In the genomic region with DNA sequence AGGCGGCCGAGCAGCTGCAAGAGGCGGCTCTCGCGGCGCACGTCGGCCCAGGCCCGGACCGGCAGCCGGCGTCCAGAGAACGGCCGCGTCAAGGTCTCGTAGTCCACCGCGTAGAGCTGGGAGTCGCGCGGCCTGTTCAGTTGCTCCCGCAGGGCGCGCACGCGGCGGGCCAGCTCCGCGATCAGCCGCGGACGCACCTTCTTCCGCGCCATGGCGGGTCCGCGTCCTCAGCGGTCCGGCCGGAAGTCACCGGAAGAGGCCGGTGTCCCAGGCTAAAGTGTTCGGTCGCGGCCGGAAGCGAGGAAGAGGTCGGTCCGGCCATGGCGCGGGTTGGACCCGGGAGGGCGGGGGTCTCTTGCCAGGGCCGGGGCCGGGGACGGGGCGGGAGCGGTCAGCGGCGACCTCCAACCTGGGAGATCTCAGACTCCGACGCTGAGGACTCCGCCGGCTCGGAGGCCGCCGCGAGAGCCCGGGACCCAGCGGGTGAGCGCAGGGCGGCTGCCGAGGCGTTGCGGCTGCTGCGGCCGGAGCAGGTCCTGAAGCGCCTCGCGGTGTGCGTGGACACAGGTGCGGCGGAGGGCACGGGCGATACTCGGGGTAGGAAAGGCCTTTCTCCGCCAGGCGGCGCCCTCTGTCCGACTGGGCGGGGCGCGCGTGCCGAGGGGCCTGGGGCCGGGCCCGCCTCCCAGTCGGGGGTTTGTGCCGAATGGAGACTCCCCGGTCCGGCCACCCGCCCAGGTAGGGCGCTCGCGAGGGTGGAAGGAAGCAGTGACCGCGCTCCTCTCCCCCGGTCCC, we compare ENCODE assay signal across 1 cellular context.
TF ChIP-seq lines count a peak whose summit lies in the region.

A gene (minus strand): TSS at position 227 of the 795 bp plus-strand sequence. CDS start 15 bp downstream, at position 212.

TF ChIP-seq in GM12878, 131 proteins besides CTCF, POLR2A, EP300 and RAD21 (continued from another document and continues in another):
- TF ChIP-seq, protein P1, sequence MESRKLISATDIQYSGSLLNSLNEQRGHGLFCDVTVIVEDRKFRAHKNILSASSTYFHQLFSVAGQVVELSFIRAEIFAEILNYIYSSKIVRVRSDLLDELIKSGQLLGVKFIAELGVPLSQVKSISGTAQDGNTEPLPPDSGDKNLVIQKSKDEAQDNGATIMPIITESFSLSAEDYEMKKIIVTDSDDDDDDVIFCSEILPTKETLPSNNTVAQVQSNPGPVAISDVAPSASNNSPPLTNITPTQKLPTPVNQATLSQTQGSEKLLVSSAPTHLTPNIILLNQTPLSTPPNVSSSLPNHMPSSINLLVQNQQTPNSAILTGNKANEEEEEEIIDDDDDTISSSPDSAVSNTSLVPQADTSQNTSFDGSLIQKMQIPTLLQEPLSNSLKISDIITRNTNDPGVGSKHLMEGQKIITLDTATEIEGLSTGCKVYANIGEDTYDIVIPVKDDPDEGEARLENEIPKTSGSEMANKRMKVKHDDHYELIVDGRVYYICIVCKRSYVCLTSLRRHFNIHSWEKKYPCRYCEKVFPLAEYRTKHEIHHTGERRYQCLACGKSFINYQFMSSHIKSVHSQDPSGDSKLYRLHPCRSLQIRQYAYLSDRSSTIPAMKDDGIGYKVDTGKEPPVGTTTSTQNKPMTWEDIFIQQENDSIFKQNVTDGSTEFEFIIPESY (IDR thresholded peaks at IDR 0.05), result no peak
- TF ChIP-seq, protein P2, sequence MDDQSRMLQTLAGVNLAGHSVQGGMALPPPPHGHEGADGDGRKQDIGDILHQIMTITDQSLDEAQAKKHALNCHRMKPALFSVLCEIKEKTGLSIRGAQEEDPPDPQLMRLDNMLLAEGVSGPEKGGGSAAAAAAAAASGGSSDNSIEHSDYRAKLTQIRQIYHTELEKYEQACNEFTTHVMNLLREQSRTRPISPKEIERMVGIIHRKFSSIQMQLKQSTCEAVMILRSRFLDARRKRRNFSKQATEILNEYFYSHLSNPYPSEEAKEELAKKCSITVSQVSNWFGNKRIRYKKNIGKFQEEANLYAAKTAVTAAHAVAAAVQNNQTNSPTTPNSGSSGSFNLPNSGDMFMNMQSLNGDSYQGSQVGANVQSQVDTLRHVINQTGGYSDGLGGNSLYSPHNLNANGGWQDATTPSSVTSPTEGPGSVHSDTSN (IDR thresholded peaks at IDR 0.05; ENCODE audit: insufficient replicate concordance, low read depth, low read length), result no peak
- TF ChIP-seq TARDBP (IDR thresholded peaks at IDR 0.05; ENCODE audit: borderline replicate concordance) (no peak), RCOR1 (conservative IDR thresholded peaks at IDR 0.05; ENCODE audit: low read depth, low read length) (no peak), GATAD2B (conservative IDR thresholded peaks at IDR 0.05; ENCODE audit: low read depth) (peak; percentile 75), SRF (IDR thresholded peaks at IDR 0.05; ENCODE audit: low read depth in 2 of 2, low read length in 2 of 2) (peak; percentile 51 to 87; a peak in 2 of 4 replicates), NR2C2 (IDR thresholded peaks at IDR 0.05; ENCODE audit: borderline replicate concordance, control insufficient read depth, insufficient read length, low read depth) (no peak), WRNIP1 (IDR thresholded peaks at IDR 0.05; ENCODE audit: borderline replicate concordance, low read depth, low read length) (no peak), SPI1 (IDR thresholded peaks at IDR 0.05; ENCODE audit: borderline replicate concordance, insufficient read depth, low read depth, low read length) (no peak), POU2F2 (IDR thresholded peaks at IDR 0.05; ENCODE audit: borderline replicate concordance, low read depth, low read length) (peak; percentile 83; the same call in 2 of the 3 replicates), MXI1 (IDR thresholded peaks at IDR 0.05; ENCODE audit: low read depth, low read length) (peak; percentile 39), KDM1A (IDR thresholded peaks at IDR 0.05; ENCODE audit: borderline replicate concordance) (no peak), ASH2L (IDR thresholded peaks at IDR 0.05; ENCODE audit: borderline replicate concordance, low read depth) (0 out of 2 replicates have a peak, but pooled peaks have one; percentile 70), POLR2AphosphoS2 (IDR thresholded peaks at IDR 0.05; ENCODE audit: low read depth, low read length) (peak; percentile 76; the same call in 1 of the 2 replicates), CBX3 (IDR thresholded peaks at IDR 0.05; ENCODE audit: borderline replicate concordance, low read depth) (no peak), YY1 (IDR thresholded peaks at IDR 0.05; ENCODE audit: low read depth, low read length) (peak; percentile 96), NR2F1 (conservative IDR thresholded peaks at IDR 0.05) (0 out of 2 replicates have a peak, but pooled peaks have one; percentile 68), CREB1 (IDR thresholded peaks at IDR 0.05; ENCODE audit: low read depth) (peak; percentile 55; the same call in 1 of the 2 replicates), MYC (IDR thresholded peaks at IDR 0.05; ENCODE audit: insufficient read depth, insufficient read length, insufficient replicate concordance, low read length, severe bottlenecking) (peak; percentile 73), RUNX3 (IDR thresholded peaks at IDR 0.05; ENCODE audit: low read length) (peak; percentile 61), BHLHE40 (IDR thresholded peaks at IDR 0.05; ENCODE audit: borderline replicate concordance in 1 of 2, low read depth in 2 of 2, low read length in 1 of 2) (peak; percentile 91 to 98), SMAD1 (IDR thresholded peaks at IDR 0.05; ENCODE audit: low read depth, partially characterized antibody) (no peak), MTA2 (IDR thresholded peaks at IDR 0.05; ENCODE audit: low read depth) (no peak), SIN3A (IDR thresholded peaks at IDR 0.05; ENCODE audit: low read depth, low read length) (peak; percentile 82; the same call in 1 of the 2 replicates), NBN (IDR thresholded peaks at IDR 0.05) (peak; percentile 52), KAT2A (conservative IDR thresholded peaks at IDR 0.05; ENCODE audit: control insufficient read depth, low read depth, low read length) (no peak), SUZ12 (IDR thresholded peaks at IDR 0.05; ENCODE audit: unreplicated experiment) (no peak), STAT1 (conservative IDR thresholded peaks at IDR 0.05) (no peak), ZNF384 (IDR thresholded peaks at IDR 0.05; ENCODE audit: borderline replicate concordance, low read depth, low read length) (no peak), RAD51 (IDR thresholded peaks at IDR 0.05) (no peak), NFYA (IDR thresholded peaks at IDR 0.05; ENCODE audit: borderline replicate concordance, low read depth, low read length) (no peak), CBX5 (IDR thresholded peaks at IDR 0.05; ENCODE audit: low read depth) (no peak), TCF12 (IDR thresholded peaks at IDR 0.05; ENCODE audit: low read depth, low read length) (peak; percentile 67; the same call in 1 of the 2 replicates), PAX5 (IDR thresholded peaks at IDR 0.05; ENCODE audit: borderline replicate concordance, low read depth, low read length) (no peak; the same call in 1 of the 2 replicates), BRCA1 (IDR thresholded peaks at IDR 0.05; ENCODE audit: low read depth, low read length) (no peak), RB1 (IDR thresholded peaks at IDR 0.05; ENCODE audit: borderline replicate concordance) (peak; percentile 88; the same call in 1 of the 2 replicates), CBFB (IDR thresholded peaks at IDR 0.05; ENCODE audit: low read depth) (peak; percentile 62; the same call in 1 of the 2 replicates), GABPA (IDR thresholded peaks at IDR 0.05; ENCODE audit: low read depth) (peak; percentile 98)
- TF ChIP-seq, protein P3, sequence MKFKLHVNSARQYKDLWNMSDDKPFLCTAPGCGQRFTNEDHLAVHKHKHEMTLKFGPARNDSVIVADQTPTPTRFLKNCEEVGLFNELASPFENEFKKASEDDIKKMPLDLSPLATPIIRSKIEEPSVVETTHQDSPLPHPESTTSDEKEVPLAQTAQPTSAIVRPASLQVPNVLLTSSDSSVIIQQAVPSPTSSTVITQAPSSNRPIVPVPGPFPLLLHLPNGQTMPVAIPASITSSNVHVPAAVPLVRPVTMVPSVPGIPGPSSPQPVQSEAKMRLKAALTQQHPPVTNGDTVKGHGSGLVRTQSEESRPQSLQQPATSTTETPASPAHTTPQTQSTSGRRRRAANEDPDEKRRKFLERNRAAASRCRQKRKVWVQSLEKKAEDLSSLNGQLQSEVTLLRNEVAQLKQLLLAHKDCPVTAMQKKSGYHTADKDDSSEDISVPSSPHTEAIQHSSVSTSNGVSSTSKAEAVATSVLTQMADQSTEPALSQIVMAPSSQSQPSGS (IDR thresholded peaks at IDR 0.05; ENCODE audit: low read length), result no peak
- TF ChIP-seq, protein P4, sequence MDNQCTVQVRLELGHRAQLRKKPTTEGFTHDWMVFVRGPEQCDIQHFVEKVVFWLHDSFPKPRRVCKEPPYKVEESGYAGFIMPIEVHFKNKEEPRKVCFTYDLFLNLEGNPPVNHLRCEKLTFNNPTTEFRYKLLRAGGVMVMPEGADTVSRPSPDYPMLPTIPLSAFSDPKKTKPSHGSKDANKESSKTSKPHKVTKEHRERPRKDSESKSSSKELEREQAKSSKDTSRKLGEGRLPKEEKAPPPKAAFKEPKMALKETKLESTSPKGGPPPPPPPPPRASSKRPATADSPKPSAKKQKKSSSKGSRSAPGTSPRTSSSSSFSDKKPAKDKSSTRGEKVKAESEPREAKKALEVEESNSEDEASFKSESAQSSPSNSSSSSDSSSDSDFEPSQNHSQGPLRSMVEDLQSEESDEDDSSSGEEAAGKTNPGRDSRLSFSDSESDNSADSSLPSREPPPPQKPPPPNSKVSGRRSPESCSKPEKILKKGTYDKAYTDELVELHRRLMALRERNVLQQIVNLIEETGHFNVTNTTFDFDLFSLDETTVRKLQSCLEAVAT (IDR thresholded peaks at IDR 0.05), result no peak
- TF ChIP-seq, protein P5, sequence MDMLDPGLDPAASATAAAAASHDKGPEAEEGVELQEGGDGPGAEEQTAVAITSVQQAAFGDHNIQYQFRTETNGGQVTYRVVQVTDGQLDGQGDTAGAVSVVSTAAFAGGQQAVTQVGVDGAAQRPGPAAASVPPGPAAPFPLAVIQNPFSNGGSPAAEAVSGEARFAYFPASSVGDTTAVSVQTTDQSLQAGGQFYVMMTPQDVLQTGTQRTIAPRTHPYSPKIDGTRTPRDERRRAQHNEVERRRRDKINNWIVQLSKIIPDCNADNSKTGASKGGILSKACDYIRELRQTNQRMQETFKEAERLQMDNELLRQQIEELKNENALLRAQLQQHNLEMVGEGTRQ (IDR thresholded peaks at IDR 0.05; ENCODE audit: borderline replicate concordance, low read depth, low read length), result no peak
- TF ChIP-seq, protein P6, sequence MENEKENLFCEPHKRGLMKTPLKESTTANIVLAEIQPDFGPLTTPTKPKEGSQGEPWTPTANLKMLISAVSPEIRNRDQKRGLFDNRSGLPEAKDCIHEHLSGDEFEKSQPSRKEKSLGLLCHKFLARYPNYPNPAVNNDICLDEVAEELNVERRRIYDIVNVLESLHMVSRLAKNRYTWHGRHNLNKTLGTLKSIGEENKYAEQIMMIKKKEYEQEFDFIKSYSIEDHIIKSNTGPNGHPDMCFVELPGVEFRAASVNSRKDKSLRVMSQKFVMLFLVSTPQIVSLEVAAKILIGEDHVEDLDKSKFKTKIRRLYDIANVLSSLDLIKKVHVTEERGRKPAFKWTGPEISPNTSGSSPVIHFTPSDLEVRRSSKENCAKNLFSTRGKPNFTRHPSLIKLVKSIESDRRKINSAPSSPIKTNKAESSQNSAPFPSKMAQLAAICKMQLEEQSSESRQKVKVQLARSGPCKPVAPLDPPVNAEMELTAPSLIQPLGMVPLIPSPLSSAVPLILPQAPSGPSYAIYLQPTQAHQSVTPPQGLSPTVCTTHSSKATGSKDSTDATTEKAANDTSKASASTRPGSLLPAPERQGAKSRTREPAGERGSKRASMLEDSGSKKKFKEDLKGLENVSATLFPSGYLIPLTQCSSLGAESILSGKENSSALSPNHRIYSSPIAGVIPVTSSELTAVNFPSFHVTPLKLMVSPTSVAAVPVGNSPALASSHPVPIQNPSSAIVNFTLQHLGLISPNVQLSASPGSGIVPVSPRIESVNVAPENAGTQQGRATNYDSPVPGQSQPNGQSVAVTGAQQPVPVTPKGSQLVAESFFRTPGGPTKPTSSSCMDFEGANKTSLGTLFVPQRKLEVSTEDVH (IDR thresholded peaks at IDR 0.05; ENCODE audit: low read depth, partially characterized antibody), result peak; percentile 43
- TF ChIP-seq, protein P7, sequence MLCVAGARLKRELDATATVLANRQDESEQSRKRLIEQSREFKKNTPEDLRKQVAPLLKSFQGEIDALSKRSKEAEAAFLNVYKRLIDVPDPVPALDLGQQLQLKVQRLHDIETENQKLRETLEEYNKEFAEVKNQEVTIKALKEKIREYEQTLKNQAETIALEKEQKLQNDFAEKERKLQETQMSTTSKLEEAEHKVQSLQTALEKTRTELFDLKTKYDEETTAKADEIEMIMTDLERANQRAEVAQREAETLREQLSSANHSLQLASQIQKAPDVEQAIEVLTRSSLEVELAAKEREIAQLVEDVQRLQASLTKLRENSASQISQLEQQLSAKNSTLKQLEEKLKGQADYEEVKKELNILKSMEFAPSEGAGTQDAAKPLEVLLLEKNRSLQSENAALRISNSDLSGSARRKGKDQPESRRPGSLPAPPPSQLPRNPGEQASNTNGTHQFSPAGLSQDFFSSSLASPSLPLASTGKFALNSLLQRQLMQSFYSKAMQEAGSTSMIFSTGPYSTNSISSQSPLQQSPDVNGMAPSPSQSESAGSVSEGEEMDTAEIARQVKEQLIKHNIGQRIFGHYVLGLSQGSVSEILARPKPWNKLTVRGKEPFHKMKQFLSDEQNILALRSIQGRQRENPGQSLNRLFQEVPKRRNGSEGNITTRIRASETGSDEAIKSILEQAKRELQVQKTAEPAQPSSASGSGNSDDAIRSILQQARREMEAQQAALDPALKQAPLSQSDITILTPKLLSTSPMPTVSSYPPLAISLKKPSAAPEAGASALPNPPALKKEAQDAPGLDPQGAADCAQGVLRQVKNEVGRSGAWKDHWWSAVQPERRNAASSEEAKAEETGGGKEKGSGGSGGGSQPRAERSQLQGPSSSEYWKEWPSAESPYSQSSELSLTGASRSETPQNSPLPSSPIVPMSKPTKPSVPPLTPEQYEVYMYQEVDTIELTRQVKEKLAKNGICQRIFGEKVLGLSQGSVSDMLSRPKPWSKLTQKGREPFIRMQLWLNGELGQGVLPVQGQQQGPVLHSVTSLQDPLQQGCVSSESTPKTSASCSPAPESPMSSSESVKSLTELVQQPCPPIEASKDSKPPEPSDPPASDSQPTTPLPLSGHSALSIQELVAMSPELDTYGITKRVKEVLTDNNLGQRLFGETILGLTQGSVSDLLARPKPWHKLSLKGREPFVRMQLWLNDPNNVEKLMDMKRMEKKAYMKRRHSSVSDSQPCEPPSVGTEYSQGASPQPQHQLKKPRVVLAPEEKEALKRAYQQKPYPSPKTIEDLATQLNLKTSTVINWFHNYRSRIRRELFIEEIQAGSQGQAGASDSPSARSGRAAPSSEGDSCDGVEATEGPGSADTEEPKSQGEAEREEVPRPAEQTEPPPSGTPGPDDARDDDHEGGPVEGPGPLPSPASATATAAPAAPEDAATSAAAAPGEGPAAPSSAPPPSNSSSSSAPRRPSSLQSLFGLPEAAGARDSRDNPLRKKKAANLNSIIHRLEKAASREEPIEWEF (IDR thresholded peaks at IDR 0.05; ENCODE audit: insufficient replicate concordance, low read depth, low read length), result no peak
- TF ChIP-seq, protein P8, sequence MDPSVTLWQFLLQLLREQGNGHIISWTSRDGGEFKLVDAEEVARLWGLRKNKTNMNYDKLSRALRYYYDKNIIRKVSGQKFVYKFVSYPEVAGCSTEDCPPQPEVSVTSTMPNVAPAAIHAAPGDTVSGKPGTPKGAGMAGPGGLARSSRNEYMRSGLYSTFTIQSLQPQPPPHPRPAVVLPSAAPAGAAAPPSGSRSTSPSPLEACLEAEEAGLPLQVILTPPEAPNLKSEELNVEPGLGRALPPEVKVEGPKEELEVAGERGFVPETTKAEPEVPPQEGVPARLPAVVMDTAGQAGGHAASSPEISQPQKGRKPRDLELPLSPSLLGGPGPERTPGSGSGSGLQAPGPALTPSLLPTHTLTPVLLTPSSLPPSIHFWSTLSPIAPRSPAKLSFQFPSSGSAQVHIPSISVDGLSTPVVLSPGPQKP (IDR thresholded peaks at IDR 0.05; ENCODE audit: low read depth, low read length), result peak; percentile 98
